In the genomic region with DNA sequence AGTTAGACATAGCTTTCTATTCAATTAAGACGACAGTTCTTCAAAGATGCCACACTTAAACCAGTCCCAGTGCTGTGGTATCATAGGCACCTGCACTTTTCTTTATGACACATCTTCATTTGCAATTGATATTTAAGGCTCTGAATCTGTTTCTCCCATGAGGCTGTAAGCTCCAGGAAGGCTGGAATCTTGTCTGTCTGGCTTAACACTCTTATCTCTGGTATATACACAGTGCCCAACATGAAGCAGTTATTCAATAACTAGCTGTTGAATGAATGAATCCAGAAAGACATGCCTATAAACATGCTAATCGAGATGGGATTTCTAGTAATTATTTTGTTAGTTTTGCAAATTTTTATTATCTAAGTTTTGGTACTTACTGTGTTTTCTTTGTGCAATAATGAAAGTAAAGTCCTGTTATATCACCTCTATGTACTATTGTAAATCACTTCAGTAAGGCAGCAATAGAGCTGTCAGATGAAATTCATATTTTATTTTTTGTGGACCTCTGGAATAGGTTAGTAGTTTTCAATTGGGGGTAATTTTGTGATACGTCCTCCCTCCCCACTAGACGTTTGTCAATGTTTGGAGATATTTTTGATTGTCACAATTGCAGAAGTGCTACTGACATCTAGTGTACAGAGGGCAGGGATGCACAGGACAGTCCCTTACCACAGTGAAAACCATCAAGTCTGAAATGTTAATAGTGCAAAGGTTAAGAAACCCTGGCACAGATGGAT, we compare ENCODE assay signal across 8 cellular contexts. TPM values are rescaled to one million over a fixed set of nuclear protein-coding genes. Genes with fewer than 3 reads are reported as not detected.
DNase-seq lines count a peak whose midpoint lies in the region; ATAC-seq, FAIRE-seq and TF ChIP-seq lines count a peak whose summit lies in the region.

No MANE protein-coding gene starts in this region.

- no peak overlapping the region; the same call in 1 of the 2 replicates for H3K9ac ChIP-seq in PC-3 (ENCODE audit: low read length)

- peak; percentile 66 for ATAC-seq in GM18520 (IDR thresholded peaks at IDR 0.05; ENCODE audit: unreplicated experiment)
- ATAC-seq in HG02884 (IDR thresholded peaks at IDR 0.05; ENCODE audit: unreplicated experiment), result peak; percentile 65
- ATAC-seq in PC-3, result peak; percentile 75
- peak; percentile 66 for ATAC-seq in aorta (ENCODE audit: low FRiP score)

- H3F3A ChIP-seq in PC-3 (ENCODE audit: low read length, unreplicated experiment), result no peaks in the 10 kb centered on the region

- H3K27me3 ChIP-seq in PC-3 (ENCODE audit: low read length), result no peaks in the 10 kb centered on the region
- H3K27me3 ChIP-seq in aorta (ENCODE audit: control insufficient read depth in 1 of 2, insufficient read depth in 2 of 2, low read length in 1 of 2), result no peaks in the 10 kb centered on the region

- DNase-seq in PC-3 (peak; percentile 54), glomerular visceral epithelial cell (ENCODE audit: extremely low spot score) (peak; percentile 23), aorta (no peak), HTR-8/SVneo (ENCODE audit: insufficient read length, low spot score) (no peak), mesenteric fat pad (ENCODE audit: low spot score) (no peak), AG08396 (ENCODE audit: low spot score) (no peak)

- H3K36me3 ChIP-seq in PC-3 (ENCODE audit: low read depth, low read length) (no peaks in the 10 kb centered on the region), aorta (ENCODE audit: control insufficient read depth in 1 of 2, insufficient read depth in 2 of 2, low read length in 1 of 2) (no peaks in the 10 kb centered on the region)

- TF ChIP-seq CTCF in PC-3 (conservative IDR thresholded peaks at IDR 0.05; ENCODE audit: low read depth, low read length), result peak; percentile 76

- peak overlapping the region; percentile 46 for H3K4me3 ChIP-seq in PC-3 (ENCODE audit: low read length)
- no peak overlapping the region for H3K4me3 ChIP-seq in aorta (ENCODE audit: low read length in 2 of 2)

- CTCF ChIA-PET in PC-3 (lab: Charles Lee), result interaction anchor here (0.7 to 3.6 kb wide), 5 partner anchors 13 to 1365 kb away, joined by 3 to 54 read pairs (median 4); no protein-coding TSS in a partner anchor

- BruUV-seq in PC-3 (replicated peaks; lab: Mats Ljungman, UMichigan), result no TSS peak

- no peak for FAIRE-seq in HTR-8/SVneo (lab: Jason Lieb, UNC)

- H3K79me2 ChIP-seq in PC-3 (ENCODE audit: low read length), result no peaks in the 10 kb centered on the region

- peak overlapping the region; percentile 20; the same call in 1 of the 2 replicates for H2AFZ ChIP-seq in PC-3 (ENCODE audit: low read length)

- no peaks in the 10 kb centered on the region for H4K20me1 ChIP-seq in PC-3 (ENCODE audit: low read length)

- 0 out of 2 replicates have a peak, but pooled peaks cover 6% of the 10 kb centered on the region for H3K4me1 ChIP-seq in PC-3 (ENCODE audit: insufficient read depth, low read length)
- H3K4me1 ChIP-seq in aorta (ENCODE audit: control insufficient read depth in 1 of 2, insufficient read depth in 2 of 2, low read length in 2 of 2), result no peaks in the 10 kb centered on the region

- POLR2A ChIA-PET in PC-3 (lab: Charles Lee; ENCODE audit: unreplicated experiment), result no interaction called here

- intact Hi-C loops in PC-3 (cut with micrococcal nuclease), result loop anchor here (1.0 to 10.0 kb wide), 5 partner anchors 49 to 243 kb away; no protein-coding TSS in a partner anchor
- intact Hi-C loops in aorta (cut with DNase I), result no loop called here

- no peaks in the 10 kb centered on the region for H3K9me2 ChIP-seq in PC-3 (replicated peaks; ENCODE audit: low read length)

- H3K27ac ChIP-seq in PC-3 (ENCODE audit: low read length) (no peak overlapping the region), aorta (ENCODE audit: low read depth in 1 of 2, low read length in 2 of 2) (no peak overlapping the region)

- 37 to 47% methylated on average over 4 of the region's 4 CpGs for WGBS in aorta, 2 donors

- H3K4me2 ChIP-seq in PC-3 (ENCODE audit: low read length), result peak overlapping the region; percentile 71

- H3K9me3 ChIP-seq in PC-3 (ENCODE audit: low read length), result no peaks in the 10 kb centered on the region
- peaks cover 1% of the 10 kb centered on the region for H3K9me3 ChIP-seq in aorta (ENCODE audit: control insufficient read depth, low read length)

RNA-seq across cellular contexts. Expression of gene STEAP4, which starts 51.3 kb away (rescaled TPM):
- total RNA-seq in PC-3 (2014; rRNA removed), result 1.2 and 1.7 TPM in 2 replicates
- 100 to 1,000 TPM; 125 to 343 TPM for total RNA-seq in aorta
- polyA plus RNA-seq in aorta, result 10 to 100 TPM; 12.3 to 29.6 TPM
- total RNA-seq in mesenteric fat pad, result 94.1 TPM

Comparison
In these comparisons a context has a peak if more than half of its experiments do, and no peak if none do; other contexts are left out.
1. DNase-seq: peak in PC-3 (single experiment) and glomerular visceral epithelial cell (single experiment); none in aorta (0 of 2), HTR-8/SVneo (single experiment), mesenteric fat pad (single experiment) and AG08396 (single experiment).
2. RNA of gene STEAP4, which starts 51.3 kb away (total RNA-seq): 125 to 343 TPM in aorta and 94.1 TPM in mesenteric fat pad (single experiment); 1.2 to 1.7 TPM in PC-3; every median in the first group is over 10 times any median in the second.
3. Peak in every context shown above with its lines, with median percentiles within 50 percentile points of each other: ATAC-seq.